Comparison of ENCODE assay signal across 30 cellular contexts in the genomic region with DNA sequence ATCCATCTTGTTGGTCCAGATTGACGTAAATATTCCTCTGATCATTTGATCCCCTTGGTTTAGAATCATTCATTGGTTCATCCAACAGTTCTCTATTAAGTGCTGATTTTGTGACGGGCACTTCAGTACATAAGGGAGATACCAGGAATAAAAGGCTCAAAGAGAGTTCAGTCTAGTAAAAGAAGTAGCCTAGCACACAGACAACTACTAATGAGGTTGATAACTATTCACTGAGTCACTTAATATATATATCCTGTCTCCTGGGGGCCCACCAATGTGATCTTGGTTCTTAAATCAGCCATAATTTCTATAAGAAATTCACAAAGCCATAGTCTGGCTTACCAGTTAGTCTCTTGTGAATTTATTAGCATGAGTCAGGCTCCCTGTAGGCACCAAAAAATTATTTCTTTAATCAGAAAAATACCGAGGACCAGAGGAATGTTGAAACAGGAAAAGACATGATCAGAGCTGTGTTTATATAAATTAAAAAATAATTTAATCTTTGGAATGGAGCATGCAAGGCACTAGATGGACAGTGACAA. TPM values are rescaled to one million over a fixed set of nuclear protein-coding genes. Genes with fewer than 3 reads are reported as not detected.
DNase-seq lines count a peak whose midpoint lies in the region; TF ChIP-seq lines count a peak whose summit lies in the region.
"Had no signal": no experiment of that assay in that cellular context is flagged by ENCODE, and none has a peak within 500 bp of the region (broad histone marks: within the 10 kb centered on the region; RNA-seq: fewer than 3 reads in every experiment).

No MANE protein-coding gene starts in this region.

- H3K36me3 Mint-ChIP-seq in mesothelial cell of epicardium: no peaks in the 10 kb centered on the region
- H3K36me3 Mint-ChIP-seq: CD8-positive, alpha-beta T cell had no signal

- no peak overlapping the region for H2AFZ ChIP-seq in ACC112 (ENCODE audit: low read length, unreplicated experiment)

- no peaks in the 10 kb centered on the region for H3K27me3 Mint-ChIP-seq in mesothelial cell of epicardium (ENCODE audit: low read depth)

- H3K79me2 ChIP-seq in ACC112 (ENCODE audit: control insufficient read depth, insufficient read depth, low read length, unreplicated experiment): no peaks in the 10 kb centered on the region

- H3K9me3 Mint-ChIP-seq in mesothelial cell of epicardium: no peaks in the 10 kb centered on the region
- H3K9me3 Mint-ChIP-seq: CD8-positive, alpha-beta T cell had no signal

- peaks cover 56% of the 10 kb centered on the region for H3K4me1 Mint-ChIP-seq in mesothelial cell of epicardium
- H3K4me1 Mint-ChIP-seq: B cell had no signal

- H3K27me3 ChIP-seq in ACC112 (ENCODE audit: insufficient read depth, low read length): no peaks in the 10 kb centered on the region
- H3K27me3 ChIP-seq in H7 (ENCODE audit: control insufficient read depth, insufficient read depth, low read length): no peaks in the 10 kb centered on the region

- peak overlapping the region; percentile 64 for H3K27ac Mint-ChIP-seq in mesothelial cell of epicardium
- H3K27ac Mint-ChIP-seq: B cell; CD8-positive, alpha-beta T cell had no signal

- H3K36me3 ChIP-seq in ACC112 (ENCODE audit: insufficient read depth, low read length) (no peaks in the 10 kb centered on the region; the same call in 1 of the 2 replicates), H7 (replicated peaks; ENCODE audit: control insufficient read depth, insufficient read depth, low read length) (no peaks in the 10 kb centered on the region)
- H3K36me3 ChIP-seq: gastrocnemius medialis had no signal

- no peak overlapping the region for H3K4me3 Mint-ChIP-seq in mesothelial cell of epicardium
- H3K4me3 Mint-ChIP-seq: B cell; CD8-positive, alpha-beta T cell had no signal

- in situ Hi-C loops in astrocyte of the spinal cord (cut with HindIII; ENCODE audit: low sequenced_read_pairs): no loop called here

- TF ChIP-seq CTCF in astrocyte of the spinal cord (IDR thresholded peaks at IDR 0.05; ENCODE audit: low read depth, low read length): no peak
- no peak for TF ChIP-seq CTCF in mesothelial cell of epicardium (IDR thresholded peaks at IDR 0.05; ENCODE audit: unreplicated experiment)

- H3K27ac ChIP-seq in ACC112 (ENCODE audit: low read depth, low read length): peak overlapping the region; percentile 66
- H3K27ac ChIP-seq: gastrocnemius medialis, HL-60 had no signal

- DNase-seq in HCEC 1CT (peak; percentile 27), astrocyte of the spinal cord (ENCODE audit: low read depth, low spot score) (peak; percentile 81), mesothelial cell of epicardium (ENCODE audit: low spot score in 2 of 2, unreplicated experiment in 2 of 2) (no peak), H7 (no peak), D341Med (ENCODE audit: low spot score) (no peak), NK-92 (lab: John Stamatoyannopoulos, UW; ENCODE audit: unreplicated experiment) (no peak)
- no peak for DNase-seq in stimulated activated naive CD4-positive, alpha-beta T cell (lab: John Stamatoyannopoulos, UW)
- DNase-seq: 8988T; activated CD4-positive, alpha-beta T cell treated with anti-CD3 and anti-CD28 coated beads, Interleukin-2, amount 50 U/mL, for 1 hour; activated naive CD4-positive, alpha-beta T cell; activated T-cell treated with anti-CD3 and anti-CD28 coated beads, Interleukin-2, amount 50 U/mL, for 48 hours; CD8-positive, alpha-beta T cell; DMS153; effector CD8-positive, alpha-beta T cell; erythroblast; gastrocnemius medialis; GDM1; left cardiac atrium; NCI-H146; NCI-H446; NCI-H774; right cardiac atrium; stimulated activated CD4-positive, alpha-beta T cell treated with anti-CD3 and anti-CD28 coated beads, Interleukin-12 subunit alpha, Interleukin-12 subunit beta, amount 100 ng/mL, for 4 hours; stimulated activated CD4-positive, alpha-beta T cell treated with anti-CD3 and anti-CD28 coated beads, Interleukin-4, amount 100 ng/mL, for 1 hour; substantia nigra had no signal

- peak overlapping the region; percentile 31; the same call in 1 of the 2 replicates for H3K4me3 ChIP-seq in ACC112 (ENCODE audit: low read depth, low read length)
- no peak overlapping the region for H3K4me3 ChIP-seq in astrocyte of the spinal cord (ENCODE audit: low read depth, low read length)
- no peak overlapping the region for H3K4me3 ChIP-seq in H7 (ENCODE audit: insufficient read depth, low read depth, low read length)
- H3K4me3 ChIP-seq: gastrocnemius medialis had no signal

- H3K4me1 ChIP-seq in ACC112 (ENCODE audit: control insufficient read depth, insufficient read depth, low read length, unreplicated experiment): peaks cover 28% of the 10 kb centered on the region
- H3K4me1 ChIP-seq: gastrocnemius medialis had no signal

RNA-seq across cellular contexts. Expression of a gene that starts 10.4 kb away (rescaled TPM):
- total RNA-seq in mesothelial cell of epicardium: 9.0 to 9.3 TPM (median 9.2 TPM) in 3 replicates
- not detected in 2 replicates for total RNA-seq in H7 (2014; rRNA removed; shearing (Covaris generic))
- total RNA-seq: B cell; CD8-positive, alpha-beta T cell; OCI-LY7; T-helper 2 cell treated with Interferon-gamma antibody and Interleukin-4, amounts not matched to agents 100 ng/mL and 5 ng/mL, for 36 hours had no signal

Comparison
In these comparisons a context has a peak if more than half of its experiments do, and no peak if none do; other contexts are left out.
1. DNase-seq: peak in HCEC 1CT (single experiment) and astrocyte of the spinal cord (single experiment); none in mesothelial cell of epicardium (0 of 2), stimulated activated naive CD4-positive, alpha-beta T cell (0 of 6), H7 (single experiment), D341Med (single experiment) and NK-92 (single experiment).
2. RNA of a gene that starts 10.4 kb away (total RNA-seq): 9.0 to 9.3 TPM in mesothelial cell of epicardium; not detected in H7; every median in the first group is over 10 times any median in the second.